13 cellular contexts compared by ENCODE assay signal in the genomic region with DNA sequence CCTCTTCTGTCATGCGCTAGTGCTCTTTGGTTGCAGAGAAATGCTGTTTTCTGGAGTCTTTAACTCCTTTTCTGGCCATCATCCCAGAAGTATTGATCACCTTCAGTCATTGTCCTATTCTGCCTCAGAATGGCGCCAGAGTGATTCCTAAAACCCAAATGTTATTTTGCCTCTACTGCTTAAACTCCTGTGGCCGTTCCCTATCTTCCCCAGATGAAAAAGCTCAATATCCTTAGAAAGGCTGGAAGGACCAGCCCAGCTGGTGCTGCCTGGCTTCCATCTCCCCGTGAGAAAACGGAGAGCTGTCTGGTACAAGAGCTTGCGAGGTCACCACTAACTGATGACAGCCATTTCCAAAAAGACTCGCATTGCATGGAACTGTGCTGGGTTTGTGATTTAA.
DNase-seq lines count a peak whose midpoint lies in the region; ATAC-seq and TF ChIP-seq lines count a peak whose summit lies in the region.
"Had no signal": no experiment of that assay in that cellular context is flagged by ENCODE, and none has a peak within 500 bp of the region (broad histone marks: within the 10 kb centered on the region; RNA-seq: fewer than 3 reads in every experiment).

No MANE protein-coding gene starts in this region.

- ATAC-seq in GM18511 (IDR thresholded peaks at IDR 0.05; ENCODE audit: unreplicated experiment): peak; percentile 11
- peak; percentile 15 for ATAC-seq in GM21447 (IDR thresholded peaks at IDR 0.05; ENCODE audit: unreplicated experiment)
- ATAC-seq in HG03039 (IDR thresholded peaks at IDR 0.05; ENCODE audit: unreplicated experiment): peak; percentile 26

- TF ChIP-seq CTCF in VCaP (conservative IDR thresholded peaks at IDR 0.05): no peak

- DNase-seq in stimulated activated CD4-positive, alpha-beta T cell treated with anti-CD3 and anti-CD28 coated beads, Interleukin-4, amount 100 ng/mL, for 1 hour: no peak
- DNase-seq in SIG-M5 (lab: John Stamatoyannopoulos, UW): no peak
- no peak for DNase-seq in activated gamma-delta T cell (lab: John Stamatoyannopoulos, UW)
- no peak for DNase-seq in NCI-H82 treated with DMSO at 0.1 percent for 48 hours (lab: John Stamatoyannopoulos, UW; ENCODE audit: unreplicated experiment)
- DNase-seq: activated CD4-positive, alpha-beta memory T cell treated with anti-CD3 and anti-CD28 coated beads for 36 hours; amniotic stem cell; hypothalamus; NCI-H187 treated with DMSO at 0.1 percent for 48 hours; SK-N-SH had no signal

- H3K27ac ChIP-seq in VCaP: peak overlapping the region; percentile 23; the same call in 1 of the 2 replicates
